Comparison of ENCODE assay signal across 17 cellular contexts in genomic region chr7:90825779-90826178, GRCh38.
A peak's percentile ranks its signal among the peaks of the same experiment; 100 is the strongest.
DNase-seq lines count a peak whose midpoint lies in the region; ATAC-seq and TF ChIP-seq lines count a peak whose summit lies in the region.
"Had no signal": no experiment of that assay in that cellular context is flagged by ENCODE, and none has a peak within 500 bp of the region (broad histone marks: within the 10 kb centered on the region; RNA-seq: fewer than 3 reads in every experiment).

No MANE protein-coding gene starts in this region.

- in situ Hi-C loops in GM23248 (cut with MboI): no loop called here
- in situ Hi-C loops in astrocyte of the spinal cord (cut with HindIII; ENCODE audit: low sequenced_read_pairs): no loop called here

- DNase-seq in GM23248: peak; percentile 86
- DNase-seq in astrocyte of the spinal cord (ENCODE audit: low read depth, low spot score): peak; percentile 57
- DNase-seq in right cardiac atrium: no peak
- no peak for DNase-seq in amygdala (lab: John Stamatoyannopoulos, UW)
- no peak for DNase-seq in effector memory CD8-positive, alpha-beta T cell
- DNase-seq in esophagus squamous epithelium (lab: John Stamatoyannopoulos, UW): no peak
- DNase-seq: activated CD4-positive, alpha-beta T cell treated with anti-CD3 and anti-CD28 coated beads, Interleukin-2, amount 10 ng/mL, durations not matched to agents 7 days and 5 days; activated T-cell treated with anti-CD3 and anti-CD28 coated beads, Interleukin-2, amount 50 U/mL, for 1 hour; head of caudate nucleus; NCI-H2081 treated with DMSO at 0.1 percent for 48 hours; NCI-H524; stimulated activated CD4-positive, alpha-beta T cell treated with anti-CD3 and anti-CD28 coated beads, Interleukin-2, amount 100 ng/mL, for 48 hours had no signal

- H3K27me3 Mint-ChIP-seq in effector memory CD8-positive, alpha-beta T cell: no peaks in the 10 kb centered on the region
- H3K27me3 Mint-ChIP-seq: activated CD4-positive, alpha-beta T cell treated with anti-CD3 and anti-CD28 coated beads, Interleukin-2, amount 10 ng/mL, durations not matched to agents 7 days and 5 days had no signal

- H3K27ac Mint-ChIP-seq in effector memory CD8-positive, alpha-beta T cell: no peak overlapping the region
- H3K27ac Mint-ChIP-seq: activated CD4-positive, alpha-beta T cell treated with anti-CD3 and anti-CD28 coated beads, Interleukin-2, amount 10 ng/mL, durations not matched to agents 7 days and 5 days; activated naive CD4-positive, alpha-beta T cell treated with anti-CD3 and anti-CD28 coated beads, Interleukin-2, amount 50 U/mL, for 72 hours had no signal

- H3K9ac ChIP-seq in GM23248: peak overlapping the region; percentile 30

- H3K27me3 ChIP-seq in ACC112 (ENCODE audit: insufficient read depth, low read length): no peaks in the 10 kb centered on the region
- H3K27me3 ChIP-seq in GM23248 (replicated peaks; ENCODE audit: insufficient read depth): no peaks in the 10 kb centered on the region
- no peaks in the 10 kb centered on the region for H3K27me3 ChIP-seq in right cardiac atrium (ENCODE audit: control insufficient read depth, insufficient read depth)
- no peaks in the 10 kb centered on the region for H3K27me3 ChIP-seq in esophagus squamous epithelium
- H3K27me3 ChIP-seq: cardiac muscle cell, suprapubic skin had no signal

- peaks cover 11% of the 10 kb centered on the region for H3K79me2 ChIP-seq in ACC112 (ENCODE audit: control insufficient read depth, insufficient read depth, low read length, unreplicated experiment)
- peaks cover 33% of the 10 kb centered on the region for H3K79me2 ChIP-seq in GM23248 (ENCODE audit: insufficient read depth)

- 0 to 5% methylated on average over 2 of the region's 2 CpGs for WGBS in GM23248 (ENCODE audit: low coverage in 1 of 2, low lambda C conversion rate in 2 of 2, missing lambda C conversion rate in 2 of 2), 2 experiments
- WGBS in right cardiac atrium: 59% methylated on average over 2 of the region's 2 CpGs
- WGBS in esophagus squamous epithelium, 2 donors: 64 to 73% methylated on average over 2 of the region's 2 CpGs

- H3K9me3 Mint-ChIP-seq in effector memory CD8-positive, alpha-beta T cell: peaks cover 8 to 19% of the 10 kb centered on the region in 2 donors

- peaks cover 50% of the 10 kb centered on the region for H3F3A ChIP-seq in GM23248 (ENCODE audit: insufficient read depth)

- peak overlapping the region; percentile 43 for H3K4me2 ChIP-seq in GM23248 (ENCODE audit: unreplicated experiment)

- H3K4me3 Mint-ChIP-seq in effector memory CD8-positive, alpha-beta T cell: no peak overlapping the region
- H3K4me3 Mint-ChIP-seq: activated CD4-positive, alpha-beta T cell treated with anti-CD3 and anti-CD28 coated beads, Interleukin-2, amount 10 ng/mL, durations not matched to agents 7 days and 5 days had no signal

- TF ChIP-seq CTCF in astrocyte of the spinal cord (IDR thresholded peaks at IDR 0.05; ENCODE audit: low read depth, low read length): no peak
- TF ChIP-seq CTCF in esophagus squamous epithelium (IDR thresholded peaks at IDR 0.05): no peak

- no peak for TF ChIP-seq POLR2A in esophagus squamous epithelium (IDR thresholded peaks at IDR 0.05)

- intact Hi-C loops in right cardiac atrium (cut with DNase I) (no loop called here), esophagus squamous epithelium (cut with DNase I) (no loop called here)

- peaks cover 11% of the 10 kb centered on the region for H3K36me3 ChIP-seq in ACC112 (ENCODE audit: insufficient read depth, low read length)
- no peaks in the 10 kb centered on the region for H3K36me3 ChIP-seq in GM23248 (ENCODE audit: low read depth)
- no peaks in the 10 kb centered on the region for H3K36me3 ChIP-seq in esophagus squamous epithelium
- H3K36me3 ChIP-seq: cardiac muscle cell, suprapubic skin had no signal

- H4K20me1 ChIP-seq in GM23248 (ENCODE audit: insufficient read depth): no peaks in the 10 kb centered on the region

- H3K4me1 ChIP-seq in ACC112 (ENCODE audit: control insufficient read depth, insufficient read depth, low read length, unreplicated experiment) (peaks cover 33% of the 10 kb centered on the region), GM23248 (ENCODE audit: insufficient read depth) (peaks cover 54% of the 10 kb centered on the region), right cardiac atrium (ENCODE audit: control insufficient read depth, insufficient read depth, low read length) (no peaks in the 10 kb centered on the region), esophagus squamous epithelium (no peaks in the 10 kb centered on the region)

- no peak overlapping the region for H2AFZ ChIP-seq in ACC112 (ENCODE audit: low read length, unreplicated experiment)
- no peak overlapping the region for H2AFZ ChIP-seq in GM23248

- no peaks in the 10 kb centered on the region for H3K4me1 Mint-ChIP-seq in effector memory CD8-positive, alpha-beta T cell (ENCODE audit: low read depth in 2 of 2)
- H3K4me1 Mint-ChIP-seq: activated CD4-positive, alpha-beta T cell treated with anti-CD3 and anti-CD28 coated beads, Interleukin-2, amount 10 ng/mL, durations not matched to agents 7 days and 5 days had no signal

- H3K4me3 ChIP-seq in ACC112 (ENCODE audit: low read depth, low read length) (peak overlapping the region; percentile 59), GM23248 (peak overlapping the region; percentile 39), astrocyte of the spinal cord (ENCODE audit: low read depth, low read length) (no peak overlapping the region), right cardiac atrium (ENCODE audit: low read length) (no peak overlapping the region), esophagus squamous epithelium (no peak overlapping the region)
- H3K4me3 ChIP-seq: cardiac muscle cell, suprapubic skin had no signal

- H3K27ac ChIP-seq in ACC112 (ENCODE audit: low read depth, low read length) (peak overlapping the region; percentile 90), GM23248 (peak overlapping the region; percentile 75), right cardiac atrium (ENCODE audit: low read length) (no peak overlapping the region), esophagus squamous epithelium (no peak overlapping the region)
- H3K27ac ChIP-seq: cardiac muscle cell had no signal

- no peaks in the 10 kb centered on the region for H3K9me3 ChIP-seq in GM23248 (ENCODE audit: low read depth)
- H3K9me3 ChIP-seq in right cardiac atrium (ENCODE audit: control insufficient read depth, low read length): no peaks in the 10 kb centered on the region
- no peaks in the 10 kb centered on the region for H3K9me3 ChIP-seq in esophagus squamous epithelium
- H3K9me3 ChIP-seq: suprapubic skin had no signal

- no peaks in the 10 kb centered on the region for H3K9me2 ChIP-seq in GM23248 (ENCODE audit: insufficient read depth)

- ATAC-seq in right cardiac atrium (peak; percentile 21 to 25), HG03571 (IDR thresholded peaks at IDR 0.05; ENCODE audit: unreplicated experiment) (no peak)
- no peak for ATAC-seq in effector memory CD8-positive, alpha-beta T cell (replicated peaks)

- H3K36me3 Mint-ChIP-seq in effector memory CD8-positive, alpha-beta T cell (ENCODE audit: insufficient read depth): peaks cover 3% of the 10 kb centered on the region

Comparison
In these comparisons a context has a peak if more than half of its experiments do, and no peak if none do; other contexts are left out.
1. H3K27ac ChIP-seq: peak in ACC112 (single experiment) and GM23248 (single experiment); none in right cardiac atrium (single experiment) and esophagus squamous epithelium (0 of 4).
2. H3K4me3 ChIP-seq: peak in ACC112 (single experiment) and GM23248 (single experiment); none in astrocyte of the spinal cord (single experiment), right cardiac atrium (single experiment) and esophagus squamous epithelium (0 of 4).
3. DNase-seq: peak in GM23248 (single experiment) and astrocyte of the spinal cord (single experiment); none in right cardiac atrium (0 of 3), amygdala (0 of 56), effector memory CD8-positive, alpha-beta T cell (0 of 3) and esophagus squamous epithelium (single experiment).
4. ATAC-seq: peak in right cardiac atrium (2 of 2); none in effector memory CD8-positive, alpha-beta T cell (single experiment) and HG03571 (single experiment).